1 cellular context compared by ENCODE assay signal in the genomic region with DNA sequence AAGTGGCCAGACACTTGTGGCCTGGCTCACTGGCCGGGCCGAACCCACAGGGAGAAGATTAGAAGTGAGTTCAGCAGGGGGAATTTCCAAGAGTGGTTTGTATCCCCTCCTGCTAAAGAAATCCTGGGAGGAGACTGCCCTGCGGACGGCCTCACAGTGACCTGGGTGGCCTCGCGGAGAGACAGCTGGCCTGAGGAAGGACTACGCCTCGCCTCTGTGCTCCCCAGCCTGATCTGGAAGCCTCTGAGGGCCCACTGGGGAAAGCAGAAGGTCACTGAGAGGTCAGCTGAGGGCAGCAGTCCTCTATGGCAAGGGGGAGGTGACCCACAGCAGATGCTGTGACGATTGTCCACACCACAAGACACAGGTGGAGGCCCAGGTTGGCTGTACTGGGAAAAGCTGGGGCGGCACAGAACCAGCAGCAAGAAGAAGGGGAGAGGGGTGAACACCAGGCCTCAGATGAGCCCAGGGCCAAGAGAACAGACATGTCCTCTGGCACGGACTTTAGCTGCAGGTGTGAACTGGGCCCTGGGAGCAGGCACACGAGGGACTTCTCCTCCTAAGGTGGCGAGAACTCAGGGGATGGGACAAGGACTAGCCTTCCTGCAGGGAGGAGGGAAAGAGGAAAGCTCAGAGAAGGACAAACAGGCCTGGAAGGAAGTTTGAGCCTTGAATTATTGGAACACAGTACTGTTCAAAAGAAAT.
TF ChIP-seq lines count a peak whose summit lies in the region.

No MANE protein-coding gene starts in this region.

TF ChIP-seq in HepG2, 621 proteins besides CTCF, POLR2A, EP300 and RAD21 (continued from another document):
- TF ChIP-seq ZNF513 (CRISPR knock-in tag; conservative IDR thresholded peaks at IDR 0.05) (no peak), ZNF691 (CRISPR knock-in tag; IDR thresholded peaks at IDR 0.05; ENCODE audit: borderline replicate concordance, low read depth) (no peak), NR2F6 (IDR thresholded peaks at IDR 0.05) (no peak), NR2F6 (CRISPR knock-in tag; IDR thresholded peaks at IDR 0.05) (0 out of 2 replicates have a peak, but pooled peaks have one; percentile 6)
- TF ChIP-seq, protein P1, sequence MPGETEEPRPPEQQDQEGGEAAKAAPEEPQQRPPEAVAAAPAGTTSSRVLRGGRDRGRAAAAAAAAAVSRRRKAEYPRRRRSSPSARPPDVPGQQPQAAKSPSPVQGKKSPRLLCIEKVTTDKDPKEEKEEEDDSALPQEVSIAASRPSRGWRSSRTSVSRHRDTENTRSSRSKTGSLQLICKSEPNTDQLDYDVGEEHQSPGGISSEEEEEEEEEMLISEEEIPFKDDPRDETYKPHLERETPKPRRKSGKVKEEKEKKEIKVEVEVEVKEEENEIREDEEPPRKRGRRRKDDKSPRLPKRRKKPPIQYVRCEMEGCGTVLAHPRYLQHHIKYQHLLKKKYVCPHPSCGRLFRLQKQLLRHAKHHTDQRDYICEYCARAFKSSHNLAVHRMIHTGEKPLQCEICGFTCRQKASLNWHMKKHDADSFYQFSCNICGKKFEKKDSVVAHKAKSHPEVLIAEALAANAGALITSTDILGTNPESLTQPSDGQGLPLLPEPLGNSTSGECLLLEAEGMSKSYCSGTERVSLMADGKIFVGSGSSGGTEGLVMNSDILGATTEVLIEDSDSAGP (CRISPR knock-in tag; IDR thresholded peaks at IDR 0.05; ENCODE audit: borderline replicate concordance): 0 out of 2 replicates have a peak, but pooled peaks have one; percentile 23
